Comparison of ENCODE assay signal across 10 cellular contexts in the genomic region with DNA sequence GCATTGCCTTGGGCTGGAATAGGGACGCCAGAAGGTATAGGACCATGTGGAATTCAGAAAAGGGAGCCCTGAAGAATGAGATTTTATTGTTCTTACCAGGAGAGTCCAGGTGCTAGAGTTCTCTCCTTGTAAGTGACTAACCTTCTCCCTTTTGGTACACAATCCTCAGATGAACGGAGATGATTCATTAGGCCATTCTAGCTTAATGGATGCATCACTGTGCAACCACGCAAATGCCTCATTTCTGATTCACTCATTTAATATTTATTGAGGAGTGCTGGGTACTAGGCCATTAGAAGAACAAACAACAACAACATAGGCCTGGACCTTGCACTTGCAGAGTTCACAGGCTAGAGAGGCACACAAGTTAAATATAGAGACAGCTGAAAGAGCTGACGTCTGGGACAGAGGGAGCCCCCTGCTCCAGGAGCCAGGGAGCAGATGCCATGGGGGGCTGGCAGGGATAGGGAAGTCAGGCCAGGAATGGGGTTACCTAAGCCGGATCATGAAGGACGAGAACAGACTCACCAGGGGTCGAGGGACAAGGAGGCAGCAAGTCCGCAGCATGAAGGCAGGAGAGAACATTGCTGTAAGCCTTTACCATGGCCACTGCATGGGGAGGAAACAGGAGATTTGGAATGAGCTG.
A peak's percentile ranks its signal among the peaks of the same experiment; 100 is the strongest.
DNase-seq lines count a peak whose midpoint lies in the region; ATAC-seq lines count a peak whose summit lies in the region.
"Had no signal": no experiment of that assay in that cellular context is flagged by ENCODE, and none has a peak within 500 bp of the region (broad histone marks: within the 10 kb centered on the region; RNA-seq: fewer than 3 reads in every experiment).

No MANE protein-coding gene starts in this region.

- H3K9me3 ChIP-seq in skeletal muscle satellite cell (replicated peaks; ENCODE audit: low read length) = no peaks in the 10 kb centered on the region

- no peaks in the 10 kb centered on the region for H3K27me3 ChIP-seq in skeletal muscle satellite cell (ENCODE audit: control insufficient read depth, insufficient read depth, low read length)

- DNase-seq in H4 (ENCODE audit: low spot score) (peak; percentile 51), SW480 (ENCODE audit: low spot score) (peak; percentile 89), glomerular visceral epithelial cell (ENCODE audit: extremely low spot score) (peak; percentile 87), HK-2 (ENCODE audit: unreplicated experiment) (no peak)
- DNase-seq in activated CD4-positive, alpha-beta T cell treated with anti-CD3 and anti-CD28 coated beads, Interleukin-2, amount 50 U/mL, for 1 hour = no peak
- DNase-seq in activated T-cell treated with anti-CD3 and anti-CD28 coated beads, Interleukin-2, amount 50 U/mL, for 72 hours = no peak
- DNase-seq: GOT3, naive B cell had no signal

- H3K4me1 ChIP-seq in skeletal muscle satellite cell (ENCODE audit: control insufficient read depth, insufficient read depth, low read length) = peaks cover 45% of the 10 kb centered on the region

- peaks cover 0 to 15% of the 10 kb centered on the region in 2 donors for H3K36me3 Mint-ChIP-seq in activated T-cell treated with anti-CD3 and anti-CD28 coated beads, Interleukin-2, amount 50 U/mL, for 72 hours (ENCODE audit: insufficient read depth in 2 of 2)

- no peaks in the 10 kb centered on the region for H3K9me3 Mint-ChIP-seq in activated T-cell treated with anti-CD3 and anti-CD28 coated beads, Interleukin-2, amount 50 U/mL, for 72 hours
- H3K9me3 Mint-ChIP-seq: naive B cell had no signal

- H3K27me3 Mint-ChIP-seq in activated T-cell treated with anti-CD3 and anti-CD28 coated beads, Interleukin-2, amount 50 U/mL, for 72 hours (ENCODE audit: low read depth) = no peaks in the 10 kb centered on the region
- H3K27me3 Mint-ChIP-seq: naive B cell had no signal

- no peak overlapping the region for H3K4me3 Mint-ChIP-seq in activated T-cell treated with anti-CD3 and anti-CD28 coated beads, Interleukin-2, amount 50 U/mL, for 72 hours
- H3K4me3 Mint-ChIP-seq: naive B cell had no signal

- H3K4me2 ChIP-seq in skeletal muscle satellite cell (ENCODE audit: low read length) = peak overlapping the region; percentile 57

- no peaks in the 10 kb centered on the region for H3K4me1 Mint-ChIP-seq in activated T-cell treated with anti-CD3 and anti-CD28 coated beads, Interleukin-2, amount 50 U/mL, for 72 hours (ENCODE audit: low read depth)
- H3K4me1 Mint-ChIP-seq: naive B cell had no signal

- H3K27ac Mint-ChIP-seq in activated T-cell treated with anti-CD3 and anti-CD28 coated beads, Interleukin-2, amount 50 U/mL, for 72 hours = no peak overlapping the region

- no peak for ATAC-seq in HG02973 (IDR thresholded peaks at IDR 0.05; ENCODE audit: unreplicated experiment)
- ATAC-seq in activated T-cell treated with anti-CD3 and anti-CD28 coated beads, Interleukin-2, amount 50 U/mL, for 72 hours (replicated peaks in 1 of 2) = no peak

- H3K36me3 ChIP-seq in skeletal muscle satellite cell (ENCODE audit: insufficient read depth, low read length) = no peaks in the 10 kb centered on the region

- peak overlapping the region; percentile 82 for H3K9ac ChIP-seq in skeletal muscle satellite cell (ENCODE audit: low read depth, low read length)

- peak overlapping the region; percentile 31 for H3K4me3 ChIP-seq in skeletal muscle satellite cell (ENCODE audit: low read length)

Comparison
In these comparisons a context has a peak if more than half of its experiments do, and no peak if none do; other contexts are left out.
1. DNase-seq: peak in H4 (single experiment), SW480 (single experiment) and glomerular visceral epithelial cell (single experiment); none in activated CD4-positive, alpha-beta T cell treated with anti-CD3 and anti-CD28 coated beads, Interleukin-2, amount 50 U/mL, for 1 hour (single experiment), HK-2 (single experiment) and activated T-cell treated with anti-CD3 and anti-CD28 coated beads, Interleukin-2, amount 50 U/mL, for 72 hours (0 of 2).